ENCODE assay signal across 9 cellular contexts in the genomic region with DNA sequence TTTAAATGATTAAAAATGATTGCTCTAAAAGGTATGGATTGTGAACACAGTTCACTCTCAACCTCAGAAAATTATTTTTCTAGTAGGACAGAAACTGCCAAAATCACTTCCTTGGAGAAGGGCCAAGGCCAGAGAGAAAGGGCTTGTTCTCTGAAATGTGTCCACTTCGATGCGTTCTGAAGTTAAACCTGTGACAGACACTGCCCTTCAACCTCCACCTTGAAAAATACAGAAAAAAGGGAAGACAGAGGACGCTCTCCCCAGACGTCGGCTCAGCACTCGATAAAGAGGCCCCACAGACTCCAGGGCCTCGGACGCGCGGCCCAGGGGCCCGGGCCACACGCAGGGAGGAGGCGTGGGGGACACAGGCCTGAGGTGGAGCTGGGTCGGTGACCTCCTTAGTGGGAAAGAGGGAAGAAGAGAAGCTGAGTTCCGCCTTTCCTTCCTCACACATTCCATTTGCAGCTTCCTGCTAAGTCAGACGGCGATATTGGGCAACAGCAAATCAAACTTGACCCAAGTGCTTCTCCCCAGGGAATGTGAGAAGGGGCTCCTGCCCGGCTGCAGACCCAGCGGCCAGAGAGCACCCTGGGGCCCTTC.
DNase-seq lines count a peak whose midpoint lies in the region; ATAC-seq and TF ChIP-seq lines count a peak whose summit lies in the region.
"Had no signal": no experiment of that assay in that cellular context is flagged by ENCODE, and none has a peak within 500 bp of the region (broad histone marks: within the 10 kb centered on the region; RNA-seq: fewer than 3 reads in every experiment).

No MANE protein-coding gene starts in this region.

- DNase-seq in AG20443 (ENCODE audit: low spot score): peak; percentile 57
- peak in 6 of 10 donors; percentile 7 to 41 (median 28) for DNase-seq in dorsolateral prefrontal cortex
- peak in 1 of 9 donors; percentile 16 for DNase-seq in naive thymus-derived CD4-positive, alpha-beta T cell
- no peak for DNase-seq in KG1 (lab: John Stamatoyannopoulos, UW)
- no peak for DNase-seq in HUDEP-2 (lab: John Stamatoyannopoulos, UW; ENCODE audit: unreplicated experiment in 76 of 76)
- no peak for DNase-seq in HEK293T (ENCODE audit: extremely low spot score)
- DNase-seq in HAP-1 (ENCODE audit: low spot score in 2 of 2): no peak
- DNase-seq: NCI-H2171 treated with DMSO at 0.1 percent for 48 hours had no signal

- no peak for TF ChIP-seq CTCF in dorsolateral prefrontal cortex (IDR thresholded peaks at IDR 0.05 in 54 of 56, conservative IDR thresholded peaks at IDR 0.05 in 2 of 56; ENCODE audit: low read depth in 1 of 56, partially characterized antibody in 56 of 56)

- H3K27ac Mint-ChIP-seq in naive thymus-derived CD4-positive, alpha-beta T cell: peak overlapping the region in 8 of 9 donors; percentile 44 to 97 (median 95)

- H3K4me3 Mint-ChIP-seq in naive thymus-derived CD4-positive, alpha-beta T cell: peak overlapping the region in 9 of 10 donors; percentile 10 to 89 (median 81)

- H3K27ac ChIP-seq in KOPT-K1 (ENCODE audit: low read depth, low read length, poor library complexity, severe bottlenecking) (peak overlapping the region; percentile 60), dorsolateral prefrontal cortex (peak overlapping the region in 52 of 59 donors; percentile 7 to 100 (median 86))
- peak overlapping the region; percentile 76 for H3K27ac ChIP-seq in naive thymus-derived CD4-positive, alpha-beta T cell (ENCODE audit: low read depth, low read length)

- peak overlapping the region in 1 of 59 donors; percentile 3 for H3K4me3 ChIP-seq in dorsolateral prefrontal cortex
- no peak overlapping the region for H3K4me3 ChIP-seq in naive thymus-derived CD4-positive, alpha-beta T cell (ENCODE audit: low read length)
- no peak overlapping the region for H3K4me3 ChIP-seq in HAP-1

- POLR2A ChIA-PET in naive thymus-derived CD4-positive, alpha-beta T cell (lab: Charles Lee): interaction anchor here (1.2 to 1.5 kb wide), 3 partner anchors 20 to 57 kb away, joined by 3 to 4 read pairs (median 4); no protein-coding TSS in a partner anchor
- POLR2A ChIA-PET in HEK293T (lab: Yijun Ruan, JAX): no interaction called here

- H3K4me1 ChIP-seq in naive thymus-derived CD4-positive, alpha-beta T cell (ENCODE audit: control insufficient read depth in 2 of 2, insufficient read depth in 2 of 2, low read length in 2 of 2): peaks cover 48 to 53% of the 10 kb centered on the region in 2 donors
- H3K4me1 ChIP-seq in HAP-1: peaks cover 21% of the 10 kb centered on the region

- no peaks in the 10 kb centered on the region for H3K27me3 Mint-ChIP-seq in naive thymus-derived CD4-positive, alpha-beta T cell

- H3K4me1 Mint-ChIP-seq in naive thymus-derived CD4-positive, alpha-beta T cell: peaks cover 48 to 74% (median 71%) of the 10 kb centered on the region in 7 donors

- no peak for ATAC-seq in naive thymus-derived CD4-positive, alpha-beta T cell

- H3K9me3 ChIP-seq in KOPT-K1 (ENCODE audit: insufficient read depth, low read length, poor library complexity, severe bottlenecking) (no peaks in the 10 kb centered on the region), HAP-1 (no peaks in the 10 kb centered on the region)
- no peaks in the 10 kb centered on the region for H3K9me3 ChIP-seq in naive thymus-derived CD4-positive, alpha-beta T cell (ENCODE audit: control insufficient read depth in 2 of 3, low read length in 3 of 3)

- H3K9me3 Mint-ChIP-seq in naive thymus-derived CD4-positive, alpha-beta T cell: peaks cover 0 to 4% (median 0%) of the 10 kb centered on the region in 11 donors

- H3K36me3 ChIP-seq in KOPT-K1 (ENCODE audit: insufficient read depth, low read length): peaks cover 29% of the 10 kb centered on the region
- peaks cover 21 to 46% (median 24%) of the 10 kb centered on the region in 3 experiments for H3K36me3 ChIP-seq in naive thymus-derived CD4-positive, alpha-beta T cell (ENCODE audit: control insufficient read depth in 2 of 3, insufficient read depth in 3 of 3, low read length in 3 of 3)
- H3K36me3 ChIP-seq in HAP-1 (replicated peaks): no peaks in the 10 kb centered on the region

- intact Hi-C loops in dorsolateral prefrontal cortex (cut with DNase I): loop anchor here (5.0 kb wide), 2 partner anchors 63 to 98 kb away; partner anchors contain the start of gene RASA3 (in 1 of the 2)
- intact Hi-C loops in naive thymus-derived CD4-positive, alpha-beta T cell (cut with micrococcal nuclease): loop anchor here in 1 of 2 donors (5.0 kb wide), 1 partner anchor 43 kb away; no protein-coding TSS in a partner anchor

- CTCF ChIA-PET in naive thymus-derived CD4-positive, alpha-beta T cell (lab: Charles Lee): no interaction called here
- CTCF ChIA-PET in HEK293T (lab: Yijun Ruan, JAX): no interaction called here

- no peaks in the 10 kb centered on the region for H3K27me3 ChIP-seq in dorsolateral prefrontal cortex
- H3K27me3 ChIP-seq in naive thymus-derived CD4-positive, alpha-beta T cell (ENCODE audit: control insufficient read depth in 2 of 2, insufficient read depth in 2 of 2, low read length in 2 of 2): no peaks in the 10 kb centered on the region
- no peaks in the 10 kb centered on the region for H3K27me3 ChIP-seq in HAP-1 (ENCODE audit: low read depth)

- peaks cover 8 to 40% (median 29%) of the 10 kb centered on the region in 5 donors for H3K36me3 Mint-ChIP-seq in naive thymus-derived CD4-positive, alpha-beta T cell

- in situ Hi-C loops in HAP-1 (cut with MboI; ENCODE audit: low sequenced_read_pairs): no loop called here

TF ChIP-seq in HEK293T, 16 proteins besides CTCF, POLR2A, EP300 and RAD21:
- TF ChIP-seq HDGF (IDR thresholded peaks at IDR 0.05; ENCODE audit: borderline replicate concordance) (no peak), SP1 (IDR thresholded peaks at IDR 0.05) (no peak), ARNT (IDR thresholded peaks at IDR 0.05) (no peak), BHLHE40 (IDR thresholded peaks at IDR 0.05; ENCODE audit: borderline replicate concordance) (no peak), ZNF384 (IDR thresholded peaks at IDR 0.05) (no peak), NFRKB (IDR thresholded peaks at IDR 0.05) (no peak), TARDBP (IDR thresholded peaks at IDR 0.05) (no peak), FOXM1 (IDR thresholded peaks at IDR 0.05; ENCODE audit: borderline replicate concordance) (no peak)

Comparison
In these comparisons a context has a peak if more than half of its experiments do, and no peak if none do; other contexts are left out.
1. DNase-seq: peak in AG20443 (single experiment) and dorsolateral prefrontal cortex (6 of 10); none in KG1 (single experiment), HUDEP-2 (0 of 76), HEK293T (single experiment) and HAP-1 (0 of 2).
2. Peak in every context shown above with its lines, with median percentiles within 50 percentile points of each other: H3K27ac ChIP-seq.